In genomic region chr3:114351123-114351821, GRCh38 we compare ENCODE assay signal across 28 cellular contexts. TPM values are rescaled to one million over a fixed set of nuclear protein-coding genes. Genes with fewer than 3 reads are reported as not detected.
DNase-seq lines count a peak whose midpoint lies in the region; ATAC-seq and TF ChIP-seq lines count a peak whose summit lies in the region.
"Had no signal": no experiment of that assay in that cellular context is flagged by ENCODE, and none has a peak within 500 bp of the region (broad histone marks: within the 10 kb centered on the region; RNA-seq: fewer than 3 reads in every experiment).

No MANE protein-coding gene starts in this region.

- intact Hi-C loops in heart left ventricle (cut with DNase I) (loop anchor here in 2 of 10 donors (10.0 kb wide), 1 partner anchor 814 kb away; no protein-coding TSS in a partner anchor), aorta (cut with DNase I) (no loop called here), PC-3 (cut with micrococcal nuclease) (no loop called here)

- DNase-seq in heart left ventricle (peak in 1 of 5 donors; percentile 63), right atrium auricular region (ENCODE audit: low spot score) (no peak), glutamatergic neuron (peak; percentile 10), trophoblast cell (peak; percentile 6 to 19), aorta (peak in 1 of 2 donors; percentile 73), PC-3 (no peak), NCI-H446 (lab: John Stamatoyannopoulos, UW) (no peak), erythroblast (lab: John Stamatoyannopoulos, UW) (no peak)
- DNase-seq: CD4-positive, CD25-positive, alpha-beta regulatory T cell; DMS53; GOT3; HCEC 1CT; NCI-H1048; NCI-H1417; NCI-H1694; NCI-H2029 treated with DMSO at 0.1 percent for 48 hours; NCI-H510A; NCI-H69; Peyer's patch; SJCRH30 had no signal

- H3K4ac ChIP-seq in trophoblast cell (ENCODE audit: low read depth, low read length), result no peak overlapping the region

- WGBS in heart left ventricle, 4 donors, result 97 to 98% (median 98%) methylated on average over 44 to 64 of the region's 64 CpGs
- WGBS in trophoblast cell (ENCODE audit: extremely low coverage, insufficient coverage, insufficient read length), result no CpG with 5 or more reads among the region's 64 CpGs
- 98% methylated on average over 64 of the region's 64 CpGs for WGBS in aorta, 2 donors

- no peaks in the 10 kb centered on the region for H3K79me1 ChIP-seq in trophoblast cell (ENCODE audit: low read length)

- TF ChIP-seq POLR2A in heart left ventricle (IDR thresholded peaks at IDR 0.05) (no peak), erythroblast (IDR thresholded peaks at IDR 0.05; ENCODE audit: low read length) (no peak)

- BruUV-seq in PC-3 (replicated peaks; lab: Mats Ljungman, UMichigan), result no TSS peak

- H3K4me3 Mint-ChIP-seq in glutamatergic neuron (ENCODE audit: unreplicated experiment), result no peak overlapping the region
- H3K4me3 Mint-ChIP-seq: CD4-positive, CD25-positive, alpha-beta regulatory T cell; IgD-negative memory B cell had no signal

- no peak overlapping the region for H2BK12ac ChIP-seq in trophoblast cell (ENCODE audit: low read length)

- no peaks in the 10 kb centered on the region for H3K79me2 ChIP-seq in trophoblast cell (ENCODE audit: control insufficient read depth, insufficient read depth, low read length, poor library complexity)
- H3K79me2 ChIP-seq in PC-3 (ENCODE audit: low read length), result no peaks in the 10 kb centered on the region

- H3K36me3 ChIP-seq in heart left ventricle (peaks cover 0 to 53% (median 27%) of the 10 kb centered on the region in 9 donors), right atrium auricular region (peaks cover 33% of the 10 kb centered on the region), trophoblast cell (ENCODE audit: control insufficient read depth in 1 of 2, insufficient read depth in 2 of 2, low read length in 2 of 2) (no peaks in the 10 kb centered on the region), aorta (ENCODE audit: control insufficient read depth in 1 of 2, insufficient read depth in 2 of 2, low read length in 1 of 2) (peaks cover 0 to 7% of the 10 kb centered on the region in 2 donors), PC-3 (ENCODE audit: low read depth, low read length) (no peaks in the 10 kb centered on the region)
- H3K36me3 ChIP-seq: SJCRH30 had no signal

- peaks cover 0 to 11% (median 3%) of the 10 kb centered on the region in 12 donors for H3K4me1 ChIP-seq in heart left ventricle
- peaks cover 0 to 5% of the 10 kb centered on the region in 2 donors for H3K4me1 ChIP-seq in right atrium auricular region
- H3K4me1 ChIP-seq in trophoblast cell (ENCODE audit: control insufficient read depth in 1 of 2, insufficient read depth in 2 of 2, low read length in 2 of 2), result peaks cover 3 to 5% of the 10 kb centered on the region in 2 experiments
- H3K4me1 ChIP-seq in aorta (ENCODE audit: control insufficient read depth in 1 of 2, insufficient read depth in 2 of 2, low read length in 2 of 2), result peaks cover 0 to 2% of the 10 kb centered on the region in 2 donors
- no peaks in the 10 kb centered on the region for H3K4me1 ChIP-seq in PC-3 (ENCODE audit: insufficient read depth, low read length)
- H3K4me1 ChIP-seq: BLaER1, Peyer's patch, SJCRH30 had no signal

- no peak overlapping the region for H4K12ac ChIP-seq in trophoblast cell (ENCODE audit: low read depth, low read length)

- POLR2A ChIA-PET in PC-3 (lab: Charles Lee; ENCODE audit: unreplicated experiment), result no interaction called here

- no peaks in the 10 kb centered on the region for H4K20me1 ChIP-seq in PC-3 (ENCODE audit: low read length)
- H4K20me1 ChIP-seq: BLaER1 had no signal

- H3K4me3 ChIP-seq in heart left ventricle (no peak overlapping the region), right atrium auricular region (no peak overlapping the region), trophoblast cell (ENCODE audit: low read depth, low read length) (peak overlapping the region; percentile 10), aorta (ENCODE audit: low read length in 2 of 2) (no peak overlapping the region), PC-3 (ENCODE audit: low read length) (no peak overlapping the region)
- H3K4me3 ChIP-seq: BLaER1, Peyer's patch, SJCRH30 had no signal

- H3K27me3 ChIP-seq in heart left ventricle (no peaks in the 10 kb centered on the region), right atrium auricular region (no peaks in the 10 kb centered on the region), trophoblast cell (ENCODE audit: insufficient read depth, low read length) (no peaks in the 10 kb centered on the region), aorta (ENCODE audit: control insufficient read depth in 1 of 2, insufficient read depth in 2 of 2, low read length in 1 of 2) (no peaks in the 10 kb centered on the region), PC-3 (ENCODE audit: low read length) (no peaks in the 10 kb centered on the region)
- H3K27me3 ChIP-seq: BLaER1, Peyer's patch, SJCRH30 had no signal

- no peak overlapping the region for H3K9ac ChIP-seq in trophoblast cell (ENCODE audit: low read length)
- H3K9ac ChIP-seq in PC-3 (ENCODE audit: low read length), result no peak overlapping the region
- H3K9ac ChIP-seq: BLaER1, KMS-11 had no signal

- H2AFZ ChIP-seq in trophoblast cell (ENCODE audit: insufficient read depth, low read length, poor library complexity) (no peak overlapping the region), PC-3 (ENCODE audit: low read length) (no peak overlapping the region)

- no peak overlapping the region for H4K91ac ChIP-seq in trophoblast cell (ENCODE audit: low read depth, low read length)

- no peak overlapping the region for H2BK120ac ChIP-seq in trophoblast cell (ENCODE audit: insufficient read depth, low read length, poor library complexity)

- H3K9me3 ChIP-seq in heart left ventricle (no peaks in the 10 kb centered on the region), right atrium auricular region (no peaks in the 10 kb centered on the region), trophoblast cell (ENCODE audit: insufficient read depth, low read depth, low read length) (peaks cover 11% of the 10 kb centered on the region), aorta (ENCODE audit: control insufficient read depth, low read length) (no peaks in the 10 kb centered on the region), PC-3 (ENCODE audit: low read length) (no peaks in the 10 kb centered on the region)
- H3K9me3 ChIP-seq: Peyer's patch, SJCRH30 had no signal

- H3K27ac Mint-ChIP-seq in glutamatergic neuron (ENCODE audit: unreplicated experiment), result no peak overlapping the region
- H3K27ac Mint-ChIP-seq: CD4-positive, CD25-positive, alpha-beta regulatory T cell; IgD-negative memory B cell had no signal

- no peak overlapping the region for H2AK5ac ChIP-seq in trophoblast cell (ENCODE audit: low read length)

- H3K4me2 ChIP-seq in trophoblast cell (ENCODE audit: low read length) (no peak overlapping the region), PC-3 (ENCODE audit: low read length) (no peak overlapping the region)
- H3K4me2 ChIP-seq: BLaER1, KMS-11 had no signal

- no peaks in the 10 kb centered on the region for H3K9me2 ChIP-seq in PC-3 (replicated peaks; ENCODE audit: low read length)

- no peak overlapping the region for H3K23ac ChIP-seq in trophoblast cell (ENCODE audit: low read length)

- H3K9me3 Mint-ChIP-seq in glutamatergic neuron (ENCODE audit: unreplicated experiment), result peaks cover 1% of the 10 kb centered on the region
- H3K9me3 Mint-ChIP-seq: CD4-positive, CD25-positive, alpha-beta regulatory T cell; IgD-negative memory B cell had no signal

- H3K27ac ChIP-seq in heart left ventricle, result no peak overlapping the region
- H3K27ac ChIP-seq in right atrium auricular region, result no peak overlapping the region
- H3K27ac ChIP-seq in trophoblast cell (ENCODE audit: low read depth, low read length), result no peak overlapping the region
- no peak overlapping the region for H3K27ac ChIP-seq in aorta (ENCODE audit: low read depth in 1 of 2, low read length in 2 of 2)
- H3K27ac ChIP-seq in PC-3 (ENCODE audit: low read length), result no peak overlapping the region
- H3K27ac ChIP-seq: BLaER1, KMS-11, Peyer's patch, SJCRH30 had no signal

- H3F3A ChIP-seq in PC-3 (ENCODE audit: low read length, unreplicated experiment), result no peaks in the 10 kb centered on the region

- H4K8ac ChIP-seq in trophoblast cell (ENCODE audit: low read depth, low read length), result no peak overlapping the region

- ATAC-seq in heart left ventricle, result peak in 3 of 4 donors; percentile 15 to 54 (median 30)
- ATAC-seq in aorta (ENCODE audit: low FRiP score), result peak; percentile 60
- no peak for ATAC-seq in PC-3
- ATAC-seq: SK-N-SH treated with all-trans-retinoic acid at 6 μM for 48 hours had no signal

- H3K14ac ChIP-seq in trophoblast cell (ENCODE audit: low read length), result no peak overlapping the region

- CTCF ChIA-PET in PC-3 (lab: Charles Lee), result no interaction called here

- H2BK5ac ChIP-seq in trophoblast cell (ENCODE audit: low read depth, low read length, poor library complexity), result no peak overlapping the region

- TF ChIP-seq CTCF in heart left ventricle (IDR thresholded peaks at IDR 0.05) (no peak), right atrium auricular region (IDR thresholded peaks at IDR 0.05) (no peak), glutamatergic neuron (IDR thresholded peaks at IDR 0.05; ENCODE audit: partially characterized antibody, unreplicated experiment) (no peak), PC-3 (conservative IDR thresholded peaks at IDR 0.05; ENCODE audit: low read depth, low read length) (no peak)

- peaks cover 10% of the 10 kb centered on the region for H3K36me3 Mint-ChIP-seq in glutamatergic neuron (ENCODE audit: unreplicated experiment)

- H3K18ac ChIP-seq in trophoblast cell (ENCODE audit: low read length), result no peak overlapping the region

- no peaks in the 10 kb centered on the region for H3K27me3 Mint-ChIP-seq in glutamatergic neuron (ENCODE audit: unreplicated experiment)
- H3K27me3 Mint-ChIP-seq: CD4-positive, CD25-positive, alpha-beta regulatory T cell; IgD-negative memory B cell had no signal

- peaks cover 4% of the 10 kb centered on the region for H3K4me1 Mint-ChIP-seq in glutamatergic neuron (ENCODE audit: low read depth, unreplicated experiment)

RNA-seq across cellular contexts. Expression of gene TIGIT, which starts 57.4 kb away (rescaled TPM):
- total RNA-seq in heart left ventricle (1 to 10 TPM in 1 of 9 donors, under 1 TPM in 2, not detected in 6; 0.10 to 3.8 (median 0.77) TPM), right atrium auricular region (under 1 TPM in 1 of 2 donors, not detected in 1; 0.67 TPM), glutamatergic neuron (ENCODE audit: unreplicated experiment) (not detected), aorta (1 to 10 TPM in 1 of 2 donors, under 1 TPM in 1; 0.75 to 1.0 TPM), PC-3 (2014; rRNA removed) (not detected in 2 replicates)
- polyA plus RNA-seq in heart left ventricle (under 1 TPM in 1 of 2 donors, not detected in 1; 0.04 TPM), aorta (under 1 TPM in 1 of 2 donors, not detected in 1; 0.15 TPM)
- not detected in 2 replicates for polyA plus RNA-seq in trophoblast cell (2013)
- total RNA-seq: A172, Daoy, G401 had no signal
- polyA plus RNA-seq: AG04450 had no signal

Comparison
In these comparisons a context has a peak if more than half of its experiments do, and no peak if none do; other contexts are left out.
1. DNase-seq: peak in glutamatergic neuron (single experiment) and trophoblast cell (2 of 2); none in right atrium auricular region (single experiment), PC-3 (single experiment), NCI-H446 (0 of 2) and erythroblast (0 of 2).